In the genomic region with DNA sequence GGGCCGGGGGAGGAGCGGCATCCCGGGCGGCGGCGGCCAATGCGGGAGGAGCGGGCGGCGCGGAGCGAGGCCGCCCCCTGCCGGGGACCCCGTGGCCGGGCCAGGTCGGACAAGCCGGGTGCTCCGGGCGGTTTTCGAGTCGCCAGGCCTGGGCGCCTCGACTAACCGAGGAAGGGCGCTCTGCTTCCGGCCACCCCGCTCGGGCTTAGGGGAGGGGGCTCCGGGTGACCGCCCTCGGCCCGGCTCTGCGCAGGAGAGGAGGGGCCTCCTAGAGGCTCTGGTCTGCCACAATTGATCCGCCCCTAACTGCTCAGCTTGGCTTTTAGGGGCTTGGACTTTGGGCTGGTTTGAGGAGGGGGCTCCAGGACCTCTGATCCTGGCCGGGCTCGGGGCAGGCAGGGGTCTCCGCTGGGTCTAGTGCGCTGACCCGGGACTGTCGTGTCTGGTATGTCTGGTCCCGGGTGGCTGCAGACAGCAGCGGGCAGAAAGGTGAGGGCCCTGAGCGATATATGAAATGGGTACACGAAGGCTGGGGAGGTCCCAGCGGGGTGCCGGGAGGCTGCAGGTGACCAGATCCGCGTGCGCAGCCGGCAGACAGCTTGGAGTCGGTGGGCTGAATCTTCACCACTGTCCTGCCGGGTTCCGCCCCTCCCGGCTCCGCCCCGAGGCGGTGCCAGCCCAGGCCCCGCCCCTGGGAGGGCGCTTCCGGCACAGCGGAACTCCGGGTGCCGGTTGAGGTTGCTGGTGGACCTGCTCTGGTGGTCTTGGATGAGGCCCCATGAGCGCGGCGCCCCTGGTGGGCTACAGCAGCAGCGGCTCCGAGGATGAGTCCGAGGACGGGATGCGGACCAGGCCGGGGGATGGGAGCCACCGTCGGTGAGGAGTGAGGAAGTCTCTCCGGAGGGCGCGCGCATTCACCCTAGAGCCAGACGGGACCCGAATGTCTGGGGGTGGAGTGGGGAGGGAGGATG, we compare ENCODE assay signal across 8 cellular contexts. TPM values are rescaled to one million over a fixed set of nuclear protein-coding genes. Genes with fewer than 3 reads are reported as not detected.
DNase-seq lines count a peak whose midpoint lies in the region; ATAC-seq and TF ChIP-seq lines count a peak whose summit lies in the region.

A gene with protein sequence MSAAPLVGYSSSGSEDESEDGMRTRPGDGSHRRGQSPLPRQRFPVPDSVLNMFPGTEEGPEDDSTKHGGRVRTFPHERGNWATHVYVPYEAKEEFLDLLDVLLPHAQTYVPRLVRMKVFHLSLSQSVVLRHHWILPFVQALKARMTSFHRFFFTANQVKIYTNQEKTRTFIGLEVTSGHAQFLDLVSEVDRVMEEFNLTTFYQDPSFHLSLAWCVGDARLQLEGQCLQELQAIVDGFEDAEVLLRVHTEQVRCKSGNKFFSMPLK (plus strand): TSS at position 702 of the 971 bp plus-strand sequence. CDS start 77 bp downstream, at position 779.

- TF ChIP-seq CTCF in AG04449 (IDR thresholded peaks at IDR 0.05; ENCODE audit: insufficient read depth, low read length, missing control alignments), result peak; percentile 63

- CTCF ChIA-PET in AG04449 (lab: Yijun Ruan, JAX), result interaction anchor here (0.6 to 11.4 kb wide), 14 partner anchors 12 to 353 kb away, joined by 3 to 161 read pairs (median 3); no protein-coding TSS in a partner anchor

- POLR2A ChIA-PET in AG04449 (lab: Yijun Ruan, JAX), result no interaction called here

- peak within 1 kb of the TSS; percentile 93 for H3K4me3 ChIP-seq in AG04449 (ENCODE audit: low read depth, low read length)

- DNase-seq in AG04449 (ENCODE audit: low read depth, low spot score) (no peak), NCI-H2227 treated with DMSO at 0.1 percent for 48 hours (lab: John Stamatoyannopoulos, UW) (peak; percentile 47), cerebellum (ENCODE audit: low spot score) (peak; percentile 94), kidney tubule cell (ENCODE audit: low spot score) (peak; percentile 92)
- peak; percentile 69 for DNase-seq in activated CD4-positive, CD25-positive, alpha-beta regulatory T cell treated with anti-CD3 and anti-CD28 coated beads, Interleukin-2, amount 50 U/mL, for 16 hours (ENCODE audit: low read depth, low spot score)
- peak; percentile 75 to 80 for DNase-seq in stimulated activated CD4-positive, alpha-beta T cell treated with anti-CD3 and anti-CD28 coated beads, Interleukin-1b, Interleukin-23, amount 100 ng/mL, for 4 hours (ENCODE audit: low read depth in 2 of 2)

- ATAC-seq in GM18519 (IDR thresholded peaks at IDR 0.05; ENCODE audit: low FRiP score, unreplicated experiment) (peak; percentile 65), HG03045 (IDR thresholded peaks at IDR 0.05; ENCODE audit: unreplicated experiment) (peak; percentile 75)

RNA-seq across cellular contexts. Expression of the gene that starts here (rescaled TPM):
- total RNA-seq in cerebellum, result 8.6 TPM
